8 cellular contexts compared by ENCODE assay signal in the genomic region with DNA sequence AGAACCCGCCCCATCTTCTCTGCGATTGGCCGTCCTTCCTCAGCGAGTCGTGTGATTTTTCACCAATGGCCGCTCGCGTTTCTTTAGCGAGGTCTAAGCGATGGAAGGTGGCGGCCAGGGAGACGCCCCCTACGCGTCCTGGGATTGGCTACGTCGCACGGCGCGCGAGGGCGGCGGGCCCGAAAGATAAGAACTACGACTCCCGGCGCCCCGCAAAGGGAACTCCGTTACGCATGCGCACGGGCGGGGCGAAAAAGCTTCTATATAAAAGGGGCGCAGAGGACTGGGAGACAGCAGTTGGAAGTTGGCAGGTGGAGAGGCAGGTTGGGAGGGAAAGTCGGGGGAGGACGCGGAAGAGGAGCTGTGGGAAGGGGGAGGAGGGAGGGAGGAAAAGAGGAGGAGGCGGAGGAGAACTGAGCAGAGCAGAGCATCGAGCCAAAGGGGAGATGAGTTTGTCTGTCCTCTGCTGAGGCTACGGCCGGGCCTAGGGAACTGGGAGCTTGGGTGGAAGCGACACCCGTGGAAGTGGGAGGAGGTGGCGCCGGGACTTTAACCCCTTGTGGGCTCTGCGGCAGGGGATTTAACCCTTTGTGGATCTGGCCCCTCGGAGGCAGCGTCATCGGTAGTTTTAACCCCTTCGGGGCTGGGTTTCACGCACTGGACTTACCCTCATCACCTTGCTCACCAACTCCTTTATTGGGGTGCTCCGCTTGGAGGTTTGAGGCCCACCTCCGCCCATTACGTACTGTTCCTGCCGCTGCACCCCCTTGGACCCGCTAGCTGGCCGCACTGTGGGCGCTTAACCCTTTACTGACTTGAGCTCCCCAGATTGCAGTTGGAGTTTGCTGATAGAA. TPM values are rescaled to one million over a fixed set of nuclear protein-coding genes. Genes with fewer than 3 reads are reported as not detected.
DNase-seq lines count a peak whose midpoint lies in the region; ATAC-seq and TF ChIP-seq lines count a peak whose summit lies in the region.

A gene with protein sequence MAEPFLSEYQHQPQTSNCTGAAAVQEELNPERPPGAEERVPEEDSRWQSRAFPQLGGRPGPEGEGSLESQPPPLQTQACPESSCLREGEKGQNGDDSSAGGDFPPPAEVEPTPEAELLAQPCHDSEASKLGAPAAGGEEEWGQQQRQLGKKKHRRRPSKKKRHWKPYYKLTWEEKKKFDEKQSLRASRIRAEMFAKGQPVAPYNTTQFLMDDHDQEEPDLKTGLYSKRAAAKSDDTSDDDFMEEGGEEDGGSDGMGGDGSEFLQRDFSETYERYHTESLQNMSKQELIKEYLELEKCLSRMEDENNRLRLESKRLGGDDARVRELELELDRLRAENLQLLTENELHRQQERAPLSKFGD (plus strand): TSS at position 293 of the 854 bp plus-strand sequence. CDS start 716 bp downstream, outside the sequence.

- H3K27ac ChIP-seq in angular gyrus (ENCODE audit: low read depth, low read length) (peak within 1 kb of the TSS; percentile 100), left ventricle myocardium inferior (replicated peaks) (peak within 1 kb of the TSS; percentile 96)

- no peak for TF ChIP-seq CTCF in left ventricle myocardium inferior (IDR thresholded peaks at IDR 0.05; ENCODE audit: borderline replicate concordance)
- TF ChIP-seq CTCF in progenitor cell of endocrine pancreas (IDR thresholded peaks at IDR 0.05; ENCODE audit: unreplicated experiment) = no peak

- peaks cover 87% of the 10 kb centered on the region for H3K4me1 ChIP-seq in left ventricle myocardium inferior

- H3K27me3 Mint-ChIP-seq in progenitor cell of endocrine pancreas = no peaks in the 10 kb centered on the region

- H3K27ac Mint-ChIP-seq in progenitor cell of endocrine pancreas = peak within 1 kb of the TSS; percentile 100

- intact Hi-C loops in left ventricle myocardium inferior (cut with micrococcal nuclease) = no loop called here

- no peaks in the 10 kb centered on the region for H3K27me3 ChIP-seq in left ventricle myocardium inferior (ENCODE audit: low read depth)

- H3K4me3 ChIP-seq in left ventricle myocardium inferior = peak within 1 kb of the TSS; percentile 87

- no peaks in the 10 kb centered on the region for H3K36me3 Mint-ChIP-seq in progenitor cell of endocrine pancreas (ENCODE audit: insufficient read depth)

- DNase-seq in NCI-H187 (lab: John Stamatoyannopoulos, UW) (peak; percentile 98 to 99), T-helper 2 cell (peak; percentile 95 to 100 (median 98)), left ventricle myocardium inferior (peak; percentile 99), progenitor cell of endocrine pancreas (ENCODE audit: low spot score, unreplicated experiment) (peak; percentile 98), ureter (ENCODE audit: low spot score) (peak; percentile 99)

- no peaks in the 10 kb centered on the region for H3K36me3 ChIP-seq in left ventricle myocardium inferior

- H3K4me1 Mint-ChIP-seq in progenitor cell of endocrine pancreas (ENCODE audit: low read depth) = peaks cover 26% of the 10 kb centered on the region

- TF ChIP-seq POLR2A in GM15510 (IDR thresholded peaks at IDR 0.05; ENCODE audit: borderline replicate concordance, extremely low read depth, insufficient read length) = peak; percentile 100

- H3K9me3 Mint-ChIP-seq in progenitor cell of endocrine pancreas (ENCODE audit: low read depth) = no peaks in the 10 kb centered on the region

- ATAC-seq in HG02938 (IDR thresholded peaks at IDR 0.05; ENCODE audit: unreplicated experiment) = peak; percentile 59

- no peaks in the 10 kb centered on the region for H3K9me3 ChIP-seq in left ventricle myocardium inferior (replicated peaks)

- H3K4me3 Mint-ChIP-seq in progenitor cell of endocrine pancreas (ENCODE audit: low read depth) = peak within 1 kb of the TSS; percentile 99

RNA-seq across cellular contexts. Expression of the gene that starts here (rescaled TPM):
- 28.8 TPM for total RNA-seq in left ventricle myocardium inferior
- total RNA-seq in progenitor cell of endocrine pancreas = 32.9 and 33.3 TPM in 2 replicates
- 47.0 TPM for total RNA-seq in ureter

Comparison
In these comparisons a context has a peak if more than half of its experiments do, and no peak if none do; other contexts are left out.
1. Peak in every context shown above with its lines: DNase-seq, ATAC-seq, H3K4me3 ChIP-seq and H3K27ac ChIP-seq.